Comparison of ENCODE assay signal across 21 cellular contexts in the genomic region with DNA sequence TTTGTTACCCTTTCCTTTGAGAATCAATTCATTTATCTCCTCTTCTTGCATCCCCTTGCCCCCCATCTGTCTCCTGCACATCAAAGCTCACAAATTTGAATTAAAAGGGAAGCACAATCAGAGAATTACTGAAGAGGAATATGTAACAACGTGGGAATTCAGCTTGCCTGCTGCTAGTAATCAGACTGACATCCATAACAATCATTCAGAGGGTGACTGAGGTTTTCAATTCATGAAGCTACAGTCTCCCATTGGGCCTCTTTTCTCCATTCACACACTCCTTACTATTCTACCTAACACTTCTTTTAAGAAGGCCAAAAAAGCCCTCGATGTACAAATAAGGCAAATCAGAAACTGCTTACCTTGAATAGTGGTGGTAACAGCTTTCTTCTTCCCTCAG.
"Had no signal": no experiment of that assay in that cellular context is flagged by ENCODE, and none has a peak within 500 bp of the region (broad histone marks: within the 10 kb centered on the region; RNA-seq: fewer than 3 reads in every experiment).

No MANE protein-coding gene starts in this region.

- H3K9me3 Mint-ChIP-seq: activated T-helper 17 cell treated with anti-CD3 and anti-CD28 coated beads, Interleukin-2, amount 50 U/mL, for 72 hours; central memory CD8-positive, alpha-beta T cell; effector memory CD8-positive, alpha-beta T cell; mesothelial cell of epicardium; natural killer cell; stimulated activated naive CD8-positive, alpha-beta T cell treated with anti-CD3 and anti-CD28 coated beads, Interleukin-15, Interleukin-2, amounts not matched to agents 100 ng/mL and 50 ng/mL, for 24 hours had no signal

- H3K4me3 ChIP-seq: adrenal gland, dorsolateral prefrontal cortex, gastroesophageal sphincter, left ventricle myocardium inferior, pancreas, psoas muscle, right atrium auricular region, suprapubic skin, tibial nerve had no signal

- H3K27me3 ChIP-seq: adrenal gland, dorsolateral prefrontal cortex, gastroesophageal sphincter, pancreas, right atrium auricular region, suprapubic skin, tibial nerve had no signal

- H3K27ac Mint-ChIP-seq: activated naive CD8-positive, alpha-beta T cell; activated T-helper 17 cell treated with anti-CD3 and anti-CD28 coated beads, Interleukin-2, amount 50 U/mL, for 72 hours; effector memory CD8-positive, alpha-beta T cell; mesothelial cell of epicardium; natural killer cell; stimulated activated naive CD8-positive, alpha-beta T cell treated with anti-CD3 and anti-CD28 coated beads, Interleukin-15, Interleukin-2, amounts not matched to agents 100 ng/mL and 50 ng/mL, for 24 hours had no signal

- DNase-seq: activated naive CD4-positive, alpha-beta T cell; activated T-cell treated with anti-CD3 and anti-CD28 coated beads, Interleukin-2, amount 50 U/mL, for 1 hour; adrenal gland; dorsolateral prefrontal cortex; effector memory CD8-positive, alpha-beta T cell; head of caudate nucleus; hypothalamus; left ventricle myocardium inferior; natural killer cell; pancreas; psoas muscle; stimulated activated CD4-positive, alpha-beta T cell treated with anti-CD3 and anti-CD28 coated beads, Interleukin-4, amount 100 ng/mL, for 24 hours had no signal

- H3K4me1 ChIP-seq: adrenal gland, gastroesophageal sphincter, left ventricle myocardium inferior, pancreas, psoas muscle, right atrium auricular region, suprapubic skin, tibial nerve had no signal

- H3K27me3 Mint-ChIP-seq: activated naive CD8-positive, alpha-beta T cell; activated T-helper 17 cell treated with anti-CD3 and anti-CD28 coated beads, Interleukin-2, amount 50 U/mL, for 72 hours; central memory CD8-positive, alpha-beta T cell; effector memory CD8-positive, alpha-beta T cell; stimulated activated naive CD8-positive, alpha-beta T cell treated with anti-CD3 and anti-CD28 coated beads, Interleukin-15, Interleukin-2, amounts not matched to agents 100 ng/mL and 50 ng/mL, for 24 hours had no signal

- ATAC-seq: activated T-helper 17 cell treated with anti-CD3 and anti-CD28 coated beads, Interleukin-2, amount 50 U/mL, for 72 hours; effector memory CD8-positive, alpha-beta T cell; gastroesophageal sphincter; natural killer cell; pancreas; psoas muscle had no signal

- H3K9me3 ChIP-seq: adrenal gland, gastroesophageal sphincter, left ventricle myocardium inferior, pancreas, psoas muscle, right atrium auricular region, suprapubic skin, tibial nerve had no signal

- H3K4me1 Mint-ChIP-seq: activated T-helper 17 cell treated with anti-CD3 and anti-CD28 coated beads, Interleukin-2, amount 50 U/mL, for 72 hours; mesothelial cell of epicardium; natural killer cell had no signal

- H3K4me3 Mint-ChIP-seq: activated naive CD8-positive, alpha-beta T cell; activated T-helper 17 cell treated with anti-CD3 and anti-CD28 coated beads, Interleukin-2, amount 50 U/mL, for 72 hours; central memory CD8-positive, alpha-beta T cell; effector memory CD8-positive, alpha-beta T cell; mesothelial cell of epicardium; natural killer cell; stimulated activated naive CD8-positive, alpha-beta T cell treated with anti-CD3 and anti-CD28 coated beads, Interleukin-15, Interleukin-2, amounts not matched to agents 100 ng/mL and 50 ng/mL, for 24 hours had no signal

- H3K27ac ChIP-seq: adrenal gland, dorsolateral prefrontal cortex, gastroesophageal sphincter, left ventricle myocardium inferior, pancreas, psoas muscle, right atrium auricular region, suprapubic skin, tibial nerve had no signal
